In the genomic region with DNA sequence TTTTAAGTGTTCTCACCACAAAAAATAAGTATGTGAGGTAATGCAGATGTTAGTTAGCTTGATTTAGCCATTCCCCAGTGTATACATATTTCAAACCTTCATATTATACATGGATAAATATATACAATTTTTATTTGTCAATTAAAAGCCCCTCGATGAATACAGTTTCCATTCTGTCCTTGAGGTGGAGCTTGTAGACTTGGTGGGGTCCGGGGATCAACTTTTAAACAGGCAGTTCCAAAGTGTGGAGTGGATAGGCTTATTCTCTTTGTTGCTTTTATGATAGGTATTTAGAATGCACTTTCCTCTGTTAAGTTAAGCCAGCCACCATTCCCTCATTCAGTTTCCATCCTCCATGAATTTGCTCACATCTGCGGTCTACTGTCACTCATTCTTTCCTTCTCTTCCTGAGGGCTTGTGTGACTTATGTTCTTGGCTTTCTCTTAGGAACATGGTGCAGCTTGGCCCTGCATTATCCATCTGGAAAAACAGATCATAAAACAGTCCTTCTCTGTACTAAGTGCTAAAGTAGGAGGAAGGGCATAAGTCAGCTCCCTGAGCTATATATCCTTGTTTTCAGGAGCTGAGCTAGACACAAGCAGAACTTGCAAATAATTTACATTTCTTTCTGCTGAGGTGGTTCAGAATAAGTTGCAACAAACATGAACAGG, we compare ENCODE assay signal across 1 cellular context.
TF ChIP-seq lines count a peak whose summit lies in the region.

No MANE protein-coding gene starts in this region.

TF ChIP-seq in SK-N-SH, 30 proteins besides CTCF, POLR2A, EP300 and RAD21 (continued from another document):
- TF ChIP-seq, protein P1, sequence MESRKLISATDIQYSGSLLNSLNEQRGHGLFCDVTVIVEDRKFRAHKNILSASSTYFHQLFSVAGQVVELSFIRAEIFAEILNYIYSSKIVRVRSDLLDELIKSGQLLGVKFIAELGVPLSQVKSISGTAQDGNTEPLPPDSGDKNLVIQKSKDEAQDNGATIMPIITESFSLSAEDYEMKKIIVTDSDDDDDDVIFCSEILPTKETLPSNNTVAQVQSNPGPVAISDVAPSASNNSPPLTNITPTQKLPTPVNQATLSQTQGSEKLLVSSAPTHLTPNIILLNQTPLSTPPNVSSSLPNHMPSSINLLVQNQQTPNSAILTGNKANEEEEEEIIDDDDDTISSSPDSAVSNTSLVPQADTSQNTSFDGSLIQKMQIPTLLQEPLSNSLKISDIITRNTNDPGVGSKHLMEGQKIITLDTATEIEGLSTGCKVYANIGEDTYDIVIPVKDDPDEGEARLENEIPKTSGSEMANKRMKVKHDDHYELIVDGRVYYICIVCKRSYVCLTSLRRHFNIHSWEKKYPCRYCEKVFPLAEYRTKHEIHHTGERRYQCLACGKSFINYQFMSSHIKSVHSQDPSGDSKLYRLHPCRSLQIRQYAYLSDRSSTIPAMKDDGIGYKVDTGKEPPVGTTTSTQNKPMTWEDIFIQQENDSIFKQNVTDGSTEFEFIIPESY (IDR thresholded peaks at IDR 0.05; ENCODE audit: borderline replicate concordance, low read depth), result no peak
- TF ChIP-seq ELF1 (IDR thresholded peaks at IDR 0.05) (no peak), CHD2 (IDR thresholded peaks at IDR 0.05; ENCODE audit: low read length, partially characterized antibody) (no peak), FOXJ3 (CRISPR knock-in tag; IDR thresholded peaks at IDR 0.05) (no peak)
